In genomic region chr20:48656661-48657211, GRCh38 we compare ENCODE assay signal across 1 cellular context.
A peak's percentile ranks its signal among the peaks of the same experiment; 100 is the strongest.
TF ChIP-seq lines count a peak whose summit lies in the region.

No MANE protein-coding gene starts in this region.

TF ChIP-seq in HepG2, 621 proteins besides CTCF, POLR2A, EP300 and RAD21 (continued from another document and continues in another):
- TF ChIP-seq ZNF407 (CRISPR knock-in tag; IDR thresholded peaks at IDR 0.05; ENCODE audit: not compliant biosample characterization) = no peak
- TF ChIP-seq HOXA5 (CRISPR knock-in tag; IDR thresholded peaks at IDR 0.05) = no peak
- no peak for TF ChIP-seq BCL3 (CRISPR knock-in tag; IDR thresholded peaks at IDR 0.05)
- TF ChIP-seq MED8 (CRISPR knock-in tag; IDR thresholded peaks at IDR 0.05; ENCODE audit: insufficient replicate concordance) = peak; percentile 18
- peak; percentile 62; the same call in 1 of the 2 replicates for TF ChIP-seq ZNF331 (CRISPR knock-in tag; IDR thresholded peaks at IDR 0.05)
- no peak for TF ChIP-seq RFXAP (CRISPR knock-in tag; IDR thresholded peaks at IDR 0.05; ENCODE audit: borderline replicate concordance)
- TF ChIP-seq TEF (CRISPR knock-in tag; IDR thresholded peaks at IDR 0.05) = no peak
- peak; percentile 63 for TF ChIP-seq FOSL2 (CRISPR knock-in tag; IDR thresholded peaks at IDR 0.05)
- TF ChIP-seq ZNF512B (CRISPR knock-in tag; IDR thresholded peaks at IDR 0.05; ENCODE audit: borderline replicate concordance) = no peak
- TF ChIP-seq ZNF543 (CRISPR knock-in tag; IDR thresholded peaks at IDR 0.05) = no peak
- 0 out of 2 replicates have a peak, but pooled peaks have one; percentile 9 for TF ChIP-seq KDM1A (CRISPR knock-in tag; IDR thresholded peaks at IDR 0.05)
- no peak for TF ChIP-seq ZBTB20 (CRISPR knock-in tag; IDR thresholded peaks at IDR 0.05; ENCODE audit: borderline replicate concordance, low read depth)
- TF ChIP-seq ZBTB10 (CRISPR knock-in tag; IDR thresholded peaks at IDR 0.05; ENCODE audit: borderline replicate concordance) = no peak
- no peak; the same call in 1 of the 2 replicates for TF ChIP-seq ZBTB26 (CRISPR knock-in tag; IDR thresholded peaks at IDR 0.05; ENCODE audit: borderline replicate concordance)
- TF ChIP-seq ZBTB8A (CRISPR knock-in tag; IDR thresholded peaks at IDR 0.05; ENCODE audit: borderline replicate concordance, low read depth) = no peak
- no peak for TF ChIP-seq HHEX (CRISPR knock-in tag; IDR thresholded peaks at IDR 0.05)
- TF ChIP-seq XRCC5 (optimal IDR thresholded peaks at IDR 0.05; ENCODE audit: low read length) = peak; percentile 82
- no peak for TF ChIP-seq DNMT1 (CRISPR knock-in tag; IDR thresholded peaks at IDR 0.05)
- TF ChIP-seq ZNF180 (CRISPR knock-in tag; IDR thresholded peaks at IDR 0.05; ENCODE audit: borderline replicate concordance, low read depth) = no peak
- TF ChIP-seq, protein P1, sequence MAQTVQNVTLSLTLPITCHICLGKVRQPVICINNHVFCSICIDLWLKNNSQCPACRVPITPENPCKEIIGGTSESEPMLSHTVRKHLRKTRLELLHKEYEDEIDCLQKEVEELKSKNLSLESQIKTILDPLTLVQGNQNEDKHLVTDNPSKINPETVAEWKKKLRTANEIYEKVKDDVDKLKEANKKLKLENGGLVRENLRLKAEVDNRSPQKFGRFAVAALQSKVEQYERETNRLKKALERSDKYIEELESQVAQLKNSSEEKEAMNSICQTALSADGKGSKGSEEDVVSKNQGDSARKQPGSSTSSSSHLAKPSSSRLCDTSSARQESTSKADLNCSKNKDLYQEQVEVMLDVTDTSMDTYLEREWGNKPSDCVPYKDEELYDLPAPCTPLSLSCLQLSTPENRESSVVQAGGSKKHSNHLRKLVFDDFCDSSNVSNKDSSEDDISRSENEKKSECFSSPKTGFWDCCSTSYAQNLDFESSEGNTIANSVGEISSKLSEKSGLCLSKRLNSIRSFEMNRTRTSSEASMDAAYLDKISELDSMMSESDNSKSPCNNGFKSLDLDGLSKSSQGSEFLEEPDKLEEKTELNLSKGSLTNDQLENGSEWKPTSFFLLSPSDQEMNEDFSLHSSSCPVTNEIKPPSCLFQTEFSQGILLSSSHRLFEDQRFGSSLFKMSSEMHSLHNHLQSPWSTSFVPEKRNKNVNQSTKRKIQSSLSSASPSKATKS (CRISPR knock-in tag; IDR thresholded peaks at IDR 0.05) = no peak
- TF ChIP-seq, protein P2, sequence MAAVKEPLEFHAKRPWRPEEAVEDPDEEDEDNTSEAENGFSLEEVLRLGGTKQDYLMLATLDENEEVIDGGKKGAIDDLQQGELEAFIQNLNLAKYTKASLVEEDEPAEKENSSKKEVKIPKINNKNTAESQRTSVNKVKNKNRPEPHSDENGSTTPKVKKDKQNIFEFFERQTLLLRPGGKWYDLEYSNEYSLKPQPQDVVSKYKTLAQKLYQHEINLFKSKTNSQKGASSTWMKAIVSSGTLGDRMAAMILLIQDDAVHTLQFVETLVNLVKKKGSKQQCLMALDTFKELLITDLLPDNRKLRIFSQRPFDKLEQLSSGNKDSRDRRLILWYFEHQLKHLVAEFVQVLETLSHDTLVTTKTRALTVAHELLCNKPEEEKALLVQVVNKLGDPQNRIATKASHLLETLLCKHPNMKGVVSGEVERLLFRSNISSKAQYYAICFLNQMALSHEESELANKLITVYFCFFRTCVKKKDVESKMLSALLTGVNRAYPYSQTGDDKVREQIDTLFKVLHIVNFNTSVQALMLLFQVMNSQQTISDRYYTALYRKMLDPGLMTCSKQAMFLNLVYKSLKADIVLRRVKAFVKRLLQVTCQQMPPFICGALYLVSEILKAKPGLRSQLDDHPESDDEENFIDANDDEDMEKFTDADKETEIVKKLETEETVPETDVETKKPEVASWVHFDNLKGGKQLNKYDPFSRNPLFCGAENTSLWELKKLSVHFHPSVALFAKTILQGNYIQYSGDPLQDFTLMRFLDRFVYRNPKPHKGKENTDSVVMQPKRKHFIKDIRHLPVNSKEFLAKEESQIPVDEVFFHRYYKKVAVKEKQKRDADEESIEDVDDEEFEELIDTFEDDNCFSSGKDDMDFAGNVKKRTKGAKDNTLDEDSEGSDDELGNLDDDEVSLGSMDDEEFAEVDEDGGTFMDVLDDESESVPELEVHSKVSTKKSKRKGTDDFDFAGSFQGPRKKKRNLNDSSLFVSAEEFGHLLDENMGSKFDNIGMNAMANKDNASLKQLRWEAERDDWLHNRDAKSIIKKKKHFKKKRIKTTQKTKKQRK (IDR thresholded peaks at IDR 0.05; ENCODE audit: low read length) = no peak
- 0 out of 2 replicates have a peak, but pooled peaks have one; percentile 67 for TF ChIP-seq CHCHD3 (CRISPR knock-in tag; IDR thresholded peaks at IDR 0.05)
- TF ChIP-seq ZNF598 (CRISPR knock-in tag; IDR thresholded peaks at IDR 0.05; ENCODE audit: borderline replicate concordance) = no peak
- no peak for TF ChIP-seq ZNF282 (IDR thresholded peaks at IDR 0.05; ENCODE audit: partially characterized antibody)
- TF ChIP-seq ZNF619 (CRISPR knock-in tag; IDR thresholded peaks at IDR 0.05) = no peak
- TF ChIP-seq THAP11 (CRISPR knock-in tag; IDR thresholded peaks at IDR 0.05) = peak; percentile 33; the same call in 1 of the 2 replicates
- no peak for TF ChIP-seq ZNF484 (CRISPR knock-in tag; IDR thresholded peaks at IDR 0.05; ENCODE audit: borderline replicate concordance, low read depth)
